Comparison of ENCODE assay signal across 19 cellular contexts in the genomic region with DNA sequence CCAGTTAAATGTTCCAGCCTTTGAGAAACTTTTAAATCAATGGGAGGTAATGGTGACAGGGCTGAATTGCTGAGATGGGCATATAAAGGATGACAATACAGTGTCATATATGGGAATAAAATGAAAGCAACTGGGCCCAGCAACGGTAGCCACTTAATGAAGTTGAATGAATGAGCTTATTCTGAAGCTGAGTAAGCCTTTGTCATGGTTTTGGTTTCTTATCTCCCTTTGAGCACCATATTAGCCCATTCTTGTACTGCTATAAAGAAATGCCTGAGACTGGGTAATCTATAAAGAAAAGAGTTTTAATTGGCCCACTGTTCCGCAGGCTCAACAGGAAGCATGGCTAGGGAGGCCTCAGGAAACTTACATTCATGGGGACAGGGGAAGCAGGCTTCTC. TPM values are rescaled to one million over a fixed set of nuclear protein-coding genes. Genes with fewer than 3 reads are reported as not detected.
DNase-seq lines count a peak whose midpoint lies in the region; ATAC-seq and TF ChIP-seq lines count a peak whose summit lies in the region.
"Had no signal": no experiment of that assay in that cellular context is flagged by ENCODE, and none has a peak within 500 bp of the region (broad histone marks: within the 10 kb centered on the region; RNA-seq: fewer than 3 reads in every experiment).

No MANE protein-coding gene starts in this region.

- H3K4me2 ChIP-seq in PC-3 (ENCODE audit: low read length): no peak overlapping the region

- H3K27ac Mint-ChIP-seq in activated naive CD4-positive, alpha-beta T cell treated with anti-CD3 and anti-CD28 coated beads for 36 hours: peak overlapping the region; percentile 19
- H3K27ac Mint-ChIP-seq in effector memory CD8-positive, alpha-beta T cell: no peak overlapping the region

- ATAC-seq in PC-3 (no peak), upper lobe of left lung (ENCODE audit: low FRiP score in 2 of 2) (no peak)
- ATAC-seq in effector memory CD8-positive, alpha-beta T cell (replicated peaks): no peak

- H3K27ac ChIP-seq in PC-3 (ENCODE audit: low read length): peak overlapping the region; percentile 22; the same call in 1 of the 2 replicates
- H3K27ac ChIP-seq in epithelial cell of prostate: peak overlapping the region; percentile 62
- H3K27ac ChIP-seq in upper lobe of left lung: no peak overlapping the region
- H3K27ac ChIP-seq: SJSA1 had no signal

- BruUV-seq in PC-3 (replicated peaks; lab: Mats Ljungman, UMichigan): no TSS peak

- TF ChIP-seq CTCF in PC-3 (conservative IDR thresholded peaks at IDR 0.05; ENCODE audit: low read depth, low read length) (no peak), upper lobe of left lung (IDR thresholded peaks at IDR 0.05) (no peak)

- H3K27me3 Mint-ChIP-seq in activated naive CD4-positive, alpha-beta T cell treated with anti-CD3 and anti-CD28 coated beads for 36 hours (ENCODE audit: low read depth): no peaks in the 10 kb centered on the region
- peaks cover 9 to 11% of the 10 kb centered on the region in 2 donors for H3K27me3 Mint-ChIP-seq in effector memory CD8-positive, alpha-beta T cell

- peaks cover 14% of the 10 kb centered on the region for H3K79me2 ChIP-seq in PC-3 (ENCODE audit: low read length)

- no peaks in the 10 kb centered on the region for H4K20me1 ChIP-seq in PC-3 (ENCODE audit: low read length)

- H3K9ac ChIP-seq in PC-3 (ENCODE audit: low read length): no peak overlapping the region

- CTCF ChIA-PET in activated naive CD4-positive, alpha-beta T cell treated with anti-CD3 and anti-CD28 coated beads for 36 hours (lab: Charles Lee): no interaction called here
- CTCF ChIA-PET in PC-3 (lab: Charles Lee): no interaction called here
- CTCF ChIA-PET in HEK293T (lab: Yijun Ruan, JAX): no interaction called here

- no peak for TF ChIP-seq EP300 in upper lobe of left lung (IDR thresholded peaks at IDR 0.05)

- no peak for DNase-seq in activated naive CD4-positive, alpha-beta T cell treated with anti-CD3 and anti-CD28 coated beads for 36 hours
- no peak for DNase-seq in activated naive CD4-positive, alpha-beta T cell (lab: John Stamatoyannopoulos, UW)
- no peak for DNase-seq in PC-3
- no peak for DNase-seq in epithelial cell of prostate (ENCODE audit: low read depth, low spot score)
- no peak for DNase-seq in NCI-H187 treated with DMSO at 0.1 percent for 48 hours (lab: John Stamatoyannopoulos, UW)
- DNase-seq in upper lobe of left lung: no peak
- no peak for DNase-seq in effector memory CD8-positive, alpha-beta T cell
- DNase-seq in HEK293T (ENCODE audit: extremely low spot score): no peak
- DNase-seq: H7, KBM-7, MG63, NCI-H1092 treated with DMSO at 0.1 percent for 48 hours, NCI-H1694 treated with DMSO at 0.1 percent for 48 hours, NCI-H2171 treated with DMSO at 0.1 percent for 48 hours, NCI-H774, RPMI8226 had no signal

- peaks cover 2% of the 10 kb centered on the region for H3K36me3 Mint-ChIP-seq in activated naive CD4-positive, alpha-beta T cell treated with anti-CD3 and anti-CD28 coated beads for 36 hours (ENCODE audit: low read depth)
- H3K36me3 Mint-ChIP-seq in effector memory CD8-positive, alpha-beta T cell (ENCODE audit: insufficient read depth): peaks cover 12% of the 10 kb centered on the region
- H3K36me3 Mint-ChIP-seq: CD14-positive monocyte had no signal

- H3K9me3 Mint-ChIP-seq in activated naive CD4-positive, alpha-beta T cell treated with anti-CD3 and anti-CD28 coated beads for 36 hours: no peaks in the 10 kb centered on the region
- H3K9me3 Mint-ChIP-seq in effector memory CD8-positive, alpha-beta T cell: no peaks in the 10 kb centered on the region
- H3K9me3 Mint-ChIP-seq: CD14-positive monocyte had no signal

- no peak overlapping the region for H2AFZ ChIP-seq in PC-3 (ENCODE audit: low read length)

- H3F3A ChIP-seq in PC-3 (ENCODE audit: low read length, unreplicated experiment): no peaks in the 10 kb centered on the region

- H3K4me3 ChIP-seq in PC-3 (ENCODE audit: low read length) (no peak overlapping the region), upper lobe of left lung (no peak overlapping the region)
- H3K4me3 ChIP-seq: MG63, SJSA1 had no signal

- TF ChIP-seq POLR2A in upper lobe of left lung (IDR thresholded peaks at IDR 0.05): no peak

- intact Hi-C loops in activated naive CD4-positive, alpha-beta T cell treated with anti-CD3 and anti-CD28 coated beads for 36 hours (cut with micrococcal nuclease): no loop called here
- intact Hi-C loops in PC-3 (cut with micrococcal nuclease): no loop called here

- POLR2A ChIA-PET in PC-3 (lab: Charles Lee; ENCODE audit: unreplicated experiment): no interaction called here
- POLR2A ChIA-PET in HEK293T (lab: Yijun Ruan, JAX): no interaction called here

- peaks cover 33% of the 10 kb centered on the region for H3K4me1 Mint-ChIP-seq in activated naive CD4-positive, alpha-beta T cell treated with anti-CD3 and anti-CD28 coated beads for 36 hours (ENCODE audit: low read depth)
- H3K4me1 Mint-ChIP-seq in effector memory CD8-positive, alpha-beta T cell (ENCODE audit: low read depth in 2 of 2): peaks cover 26 to 28% of the 10 kb centered on the region in 2 donors

- no peaks in the 10 kb centered on the region for H3K9me2 ChIP-seq in PC-3 (replicated peaks; ENCODE audit: low read length)

- H3K36me3 ChIP-seq in PC-3 (ENCODE audit: low read depth, low read length) (no peaks in the 10 kb centered on the region), upper lobe of left lung (no peaks in the 10 kb centered on the region)

- 83 to 87% methylated on average over 2 of the region's 2 CpGs for WGBS in upper lobe of left lung, 2 donors

- H3K27me3 ChIP-seq in PC-3 (ENCODE audit: low read length) (no peaks in the 10 kb centered on the region), upper lobe of left lung (no peaks in the 10 kb centered on the region)
- H3K27me3 ChIP-seq: MG63, SJSA1 had no signal

- no peaks in the 10 kb centered on the region for H3K9me3 ChIP-seq in PC-3 (ENCODE audit: low read length)
- no peaks in the 10 kb centered on the region for H3K9me3 ChIP-seq in upper lobe of left lung
- H3K9me3 ChIP-seq: Caco-2, MG63, SJSA1 had no signal

- H3K4me3 Mint-ChIP-seq in activated naive CD4-positive, alpha-beta T cell treated with anti-CD3 and anti-CD28 coated beads for 36 hours: no peak overlapping the region
- no peak overlapping the region for H3K4me3 Mint-ChIP-seq in effector memory CD8-positive, alpha-beta T cell
- H3K4me3 Mint-ChIP-seq: CD14-positive monocyte had no signal

- peaks cover 18% of the 10 kb centered on the region for H3K4me1 ChIP-seq in PC-3 (ENCODE audit: insufficient read depth, low read length)
- H3K4me1 ChIP-seq in upper lobe of left lung: peaks cover 2 to 12% (median 9%) of the 10 kb centered on the region in 4 donors

TF ChIP-seq in HEK293T, 16 proteins besides CTCF, POLR2A, EP300 and RAD21:
- TF ChIP-seq LEF1 (IDR thresholded peaks at IDR 0.05; ENCODE audit: borderline replicate concordance): no peak
- no peak for TF ChIP-seq NFRKB (IDR thresholded peaks at IDR 0.05)
- TF ChIP-seq HDGF (IDR thresholded peaks at IDR 0.05; ENCODE audit: borderline replicate concordance): no peak
- no peak for TF ChIP-seq CTBP1 (IDR thresholded peaks at IDR 0.05; ENCODE audit: borderline replicate concordance)

RNA-seq across cellular contexts. Expression of a gene that starts 3.5 kb away (rescaled TPM):
- total RNA-seq in activated naive CD4-positive, alpha-beta T cell treated with anti-CD3 and anti-CD28 coated beads for 36 hours: 10 to 100 TPM; 13.6 to 13.8 TPM
- 10.2 and 11.9 TPM in 2 replicates for total RNA-seq in PC-3 (2014; rRNA removed)
- 10 to 100 TPM in 4 of 6 donors, 1 to 10 TPM in 2; 6.7 to 43.0 (median 10.9) TPM for total RNA-seq in upper lobe of left lung

Comparison
In these comparisons a context has a peak if more than half of its experiments do, and no peak if none do; other contexts are left out.
1. H3K27ac ChIP-seq: peak in PC-3 (single experiment) and epithelial cell of prostate (single experiment); none in upper lobe of left lung (0 of 4).